ENCODE assay signal across 19 cellular contexts in genomic region chr2:73822991-73823390, GRCh38. TPM values are rescaled to one million over a fixed set of nuclear protein-coding genes. Genes with fewer than 3 reads are reported as not detected.
DNase-seq lines count a peak whose midpoint lies in the region; ATAC-seq lines count a peak whose summit lies in the region.
"Had no signal": no experiment of that assay in that cellular context is flagged by ENCODE, and none has a peak within 500 bp of the region (broad histone marks: within the 10 kb centered on the region; RNA-seq: fewer than 3 reads in every experiment).

No MANE protein-coding gene starts in this region.

- CTCF ChIA-PET in activated naive CD4-positive, alpha-beta T cell treated with anti-CD3 and anti-CD28 coated beads for 36 hours (lab: Charles Lee): interaction anchor here (0.6 to 5.3 kb wide), 11 partner anchors 17 to 512 kb away, joined by 3 to 66 read pairs (median 5); partner anchors contain the start of genes BOLA3 and DUSP11

- peaks cover 37% of the 10 kb centered on the region for H3K4me1 Mint-ChIP-seq in activated naive CD4-positive, alpha-beta T cell treated with anti-CD3 and anti-CD28 coated beads for 36 hours (ENCODE audit: low read depth)
- peaks cover 11% of the 10 kb centered on the region for H3K4me1 Mint-ChIP-seq in T-helper 17 cell
- H3K4me1 Mint-ChIP-seq in stimulated activated memory B cell treated with anti-CD40 and anti-IgM and Interleukin-4, amounts not matched to agents 10 μg/mL and 1 μg/mL and 100 μg/mL, for 72 hours: peaks cover 42% of the 10 kb centered on the region

- H3K27me3 Mint-ChIP-seq in activated naive CD4-positive, alpha-beta T cell treated with anti-CD3 and anti-CD28 coated beads for 36 hours (ENCODE audit: low read depth): no peaks in the 10 kb centered on the region
- peaks cover 11% of the 10 kb centered on the region for H3K27me3 Mint-ChIP-seq in T-helper 17 cell
- no peaks in the 10 kb centered on the region for H3K27me3 Mint-ChIP-seq in stimulated activated memory B cell treated with anti-CD40 and anti-IgM and Interleukin-4, amounts not matched to agents 10 μg/mL and 1 μg/mL and 100 μg/mL, for 72 hours

- peak overlapping the region; percentile 74 for H3K27ac Mint-ChIP-seq in activated naive CD4-positive, alpha-beta T cell treated with anti-CD3 and anti-CD28 coated beads for 36 hours
- peak overlapping the region; percentile 75 for H3K27ac Mint-ChIP-seq in T-helper 17 cell
- H3K27ac Mint-ChIP-seq in stimulated activated memory B cell treated with anti-CD40 and anti-IgM and Interleukin-4, amounts not matched to agents 10 μg/mL and 1 μg/mL and 100 μg/mL, for 72 hours: peak overlapping the region; percentile 22
- H3K27ac Mint-ChIP-seq: CD4-positive, alpha-beta T cell had no signal

- no peak overlapping the region for H3K4me3 Mint-ChIP-seq in activated naive CD4-positive, alpha-beta T cell treated with anti-CD3 and anti-CD28 coated beads for 36 hours
- H3K4me3 Mint-ChIP-seq in T-helper 17 cell: no peak overlapping the region
- no peak overlapping the region for H3K4me3 Mint-ChIP-seq in stimulated activated memory B cell treated with anti-CD40 and anti-IgM and Interleukin-4, amounts not matched to agents 10 μg/mL and 1 μg/mL and 100 μg/mL, for 72 hours
- H3K4me3 Mint-ChIP-seq: CD4-positive, alpha-beta T cell had no signal

- DNase-seq in activated naive CD4-positive, alpha-beta T cell treated with anti-CD3 and anti-CD28 coated beads for 36 hours: no peak
- no peak for DNase-seq in activated naive CD4-positive, alpha-beta T cell treated with Interleukin-2 at 50 U/mL for 16 hours
- DNase-seq in NAMALWA (ENCODE audit: low spot score): peak; percentile 61
- no peak for DNase-seq in T-helper 17 cell
- DNase-seq in activated CD4-positive, CD25-positive, alpha-beta regulatory T cell treated with anti-CD3 and anti-CD28 coated beads, Interleukin-2, amount 50 U/mL, for 72 hours: no peak
- no peak for DNase-seq in COLO668 (lab: John Stamatoyannopoulos, UW; ENCODE audit: unreplicated experiment)
- DNase-seq in NK-92 treated with Interleukin-12 subunit alpha and Interleukin-12 subunit beta, amount 100 ng/mL, for 24 hours (lab: John Stamatoyannopoulos, UW): no peak
- DNase-seq: 8988T; BE2C; CD4-positive, alpha-beta T cell; DMS153; GDM1; H7; NCI-H1694 treated with DMSO at 0.1 percent for 48 hours; NCI-H510A; NCI-H748 treated with DMSO at 0.1 percent for 48 hours; Peyer's patch had no signal

- intact Hi-C loops in activated naive CD4-positive, alpha-beta T cell treated with anti-CD3 and anti-CD28 coated beads for 36 hours (cut with micrococcal nuclease): loop anchor here (1.0 to 10.0 kb wide), 4 partner anchors 8 to 712 kb away; no protein-coding TSS in a partner anchor

- H3K9me3 ChIP-seq in T-helper 17 cell (ENCODE audit: control insufficient read depth, low read length, poor library complexity, severe bottlenecking): no peaks in the 10 kb centered on the region
- H3K9me3 ChIP-seq: BE2C, Peyer's patch, SJSA1 had no signal

- H3K36me3 Mint-ChIP-seq in activated naive CD4-positive, alpha-beta T cell treated with anti-CD3 and anti-CD28 coated beads for 36 hours (ENCODE audit: low read depth): no peaks in the 10 kb centered on the region
- no peaks in the 10 kb centered on the region for H3K36me3 Mint-ChIP-seq in T-helper 17 cell (ENCODE audit: low read depth)
- no peaks in the 10 kb centered on the region for H3K36me3 Mint-ChIP-seq in stimulated activated memory B cell treated with anti-CD40 and anti-IgM and Interleukin-4, amounts not matched to agents 10 μg/mL and 1 μg/mL and 100 μg/mL, for 72 hours

- ATAC-seq in T-helper 17 cell: no peak
- no peak for ATAC-seq in stimulated activated memory B cell treated with anti-CD40 and anti-IgM and Interleukin-4, amounts not matched to agents 10 μg/mL and 1 μg/mL and 100 μg/mL, for 72 hours

- H3K9me3 Mint-ChIP-seq in activated naive CD4-positive, alpha-beta T cell treated with anti-CD3 and anti-CD28 coated beads for 36 hours: no peaks in the 10 kb centered on the region
- H3K9me3 Mint-ChIP-seq in stimulated activated memory B cell treated with anti-CD40 and anti-IgM and Interleukin-4, amounts not matched to agents 10 μg/mL and 1 μg/mL and 100 μg/mL, for 72 hours: no peaks in the 10 kb centered on the region
- H3K9me3 Mint-ChIP-seq: CD4-positive, alpha-beta T cell had no signal

RNA-seq across cellular contexts. Expression of gene STAMBP, which starts 5.8 kb away (rescaled TPM):
- 10 to 100 TPM; 80.5 to 80.7 TPM for total RNA-seq in activated naive CD4-positive, alpha-beta T cell treated with anti-CD3 and anti-CD28 coated beads for 36 hours
- 10 to 100 TPM; 22.1 to 25.3 TPM for total RNA-seq in T-helper 17 cell

RNA-seq across cellular contexts. Expression of gene C2orf78, which starts 39.0 kb away (rescaled TPM):
- total RNA-seq in activated naive CD4-positive, alpha-beta T cell treated with anti-CD3 and anti-CD28 coated beads for 36 hours: not detected
- not detected for total RNA-seq in T-helper 17 cell
- total RNA-seq: CD4-positive, alpha-beta T cell; H7; Peyer's patch had no signal

RNA-seq across cellular contexts. Expression of gene DUSP11, which starts 43.1 kb away (rescaled TPM):
- total RNA-seq in activated naive CD4-positive, alpha-beta T cell treated with anti-CD3 and anti-CD28 coated beads for 36 hours: 10 to 100 TPM; 22.7 to 24.4 TPM
- 10 to 100 TPM; 35.6 to 44.9 TPM for total RNA-seq in T-helper 17 cell

Comparison
In these comparisons a context has a peak if more than half of its experiments do, and no peak if none do; other contexts are left out.
1. H3K27ac Mint-ChIP-seq: peak in every context shown above with its lines; median percentile 75 in T-helper 17 cell; 74 in activated naive CD4-positive, alpha-beta T cell treated with anti-CD3 and anti-CD28 coated beads for 36 hours; 22 in stimulated activated memory B cell treated with anti-CD40 and anti-IgM and Interleukin-4, amounts not matched to agents 10 μg/mL and 1 μg/mL and 100 μg/mL, for 72 hours.